26 cellular contexts compared by ENCODE assay signal in the genomic region with DNA sequence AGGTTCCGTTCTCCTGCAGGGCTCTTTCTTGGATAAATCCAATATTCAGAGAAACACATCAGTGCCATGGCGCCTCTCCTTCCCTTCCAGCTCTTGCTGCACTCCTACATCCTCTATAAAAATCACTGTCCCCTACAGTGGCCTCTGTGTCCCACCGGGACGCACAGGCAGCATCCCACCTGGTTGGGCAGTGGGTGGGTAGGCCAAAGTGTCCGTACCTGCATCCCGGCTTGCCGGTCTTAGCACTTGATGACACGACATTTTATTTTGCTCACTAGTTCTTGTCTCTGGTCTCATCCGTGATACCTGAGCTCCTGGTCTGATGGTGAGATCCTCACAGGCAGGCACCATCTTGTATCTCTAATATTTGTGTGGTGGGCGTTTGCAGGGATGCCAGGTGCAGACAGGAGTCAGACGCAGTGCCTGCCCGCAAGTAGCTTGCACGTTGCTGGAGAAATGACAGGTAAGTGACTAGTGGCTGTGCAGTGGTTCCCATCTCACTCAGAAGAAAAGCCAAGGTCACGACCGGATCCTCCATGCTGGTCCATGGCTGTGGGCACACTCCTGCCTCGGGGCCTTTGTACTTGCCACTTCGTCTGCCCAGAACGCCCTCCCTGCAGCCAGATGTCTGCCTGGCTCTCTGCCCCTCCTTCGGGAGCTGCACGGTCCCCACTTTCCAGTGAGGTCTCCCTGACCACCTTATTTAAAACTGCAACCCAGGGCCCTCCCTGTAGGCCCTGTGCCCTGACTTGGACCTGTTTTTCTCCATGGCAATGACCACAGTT.
DNase-seq lines count a peak whose midpoint lies in the region; ATAC-seq and TF ChIP-seq lines count a peak whose summit lies in the region.
"Had no signal": no experiment of that assay in that cellular context is flagged by ENCODE, and none has a peak within 500 bp of the region (broad histone marks: within the 10 kb centered on the region; RNA-seq: fewer than 3 reads in every experiment).

No MANE protein-coding gene starts in this region.

- H3K9me3 Mint-ChIP-seq in endodermal cell: no peaks in the 10 kb centered on the region
- no peaks in the 10 kb centered on the region for H3K9me3 Mint-ChIP-seq in neural progenitor cell
- H3K9me3 Mint-ChIP-seq: CD8-positive, alpha-beta memory T cell had no signal

- H3K4me2 ChIP-seq in neural progenitor cell: no peak overlapping the region

- H3K9ac ChIP-seq in endodermal cell (ENCODE audit: extremely low read depth, low read length, poor library complexity, severe bottlenecking) (no peak overlapping the region), neural progenitor cell (no peak overlapping the region)

- peaks cover 4% of the 10 kb centered on the region for H4K20me1 ChIP-seq in neural progenitor cell (ENCODE audit: low read depth)

- no peak overlapping the region for H3K4me3 Mint-ChIP-seq in endodermal cell
- peak overlapping the region; percentile 38 for H3K4me3 Mint-ChIP-seq in neural progenitor cell
- H3K4me3 Mint-ChIP-seq: CD14-positive monocyte; CD8-positive, alpha-beta memory T cell had no signal

- 89 to 90% methylated on average over 20 of the region's 20 CpGs for WGBS in endodermal cell (ENCODE audit: insufficient coverage in 1 of 2, insufficient read length in 1 of 2), 2 experiments

- H3K9me3 ChIP-seq in endodermal cell (ENCODE audit: control insufficient read depth, low read length) (no peaks in the 10 kb centered on the region), neural progenitor cell (ENCODE audit: low read depth) (no peaks in the 10 kb centered on the region)
- H3K9me3 ChIP-seq: BE2C, MG63, SJCRH30 had no signal

- no peaks in the 10 kb centered on the region for H3K36me3 Mint-ChIP-seq in endodermal cell (ENCODE audit: low read depth)
- no peaks in the 10 kb centered on the region for H3K36me3 Mint-ChIP-seq in neural progenitor cell
- H3K36me3 Mint-ChIP-seq: CD14-positive monocyte; CD8-positive, alpha-beta memory T cell had no signal

- no peaks in the 10 kb centered on the region for H3K79me2 ChIP-seq in neural progenitor cell (ENCODE audit: low read depth)

- H3K4me1 ChIP-seq in endodermal cell (ENCODE audit: control insufficient read depth, insufficient read depth, low read length): peaks cover 6% of the 10 kb centered on the region
- H3K4me1 ChIP-seq in neural progenitor cell: peaks cover 70% of the 10 kb centered on the region

- H3K27ac Mint-ChIP-seq in endodermal cell: peak overlapping the region; percentile 44
- H3K27ac Mint-ChIP-seq in neural progenitor cell: peak overlapping the region; percentile 0
- H3K27ac Mint-ChIP-seq: CD8-positive, alpha-beta memory T cell had no signal

- H3K4me1 Mint-ChIP-seq in endodermal cell (peaks cover 8% of the 10 kb centered on the region), neural progenitor cell (peaks cover 77% of the 10 kb centered on the region)
- H3K4me1 Mint-ChIP-seq: CD14-positive monocyte; CD8-positive, alpha-beta memory T cell had no signal

- H3K4me3 ChIP-seq in endodermal cell (ENCODE audit: low read length) (no peak overlapping the region), neural progenitor cell (no peak overlapping the region)
- H3K4me3 ChIP-seq: MG63, SJCRH30 had no signal

- no peak overlapping the region for H2AFZ ChIP-seq in neural progenitor cell (replicated peaks)

- no peak for TF ChIP-seq CTCF in endodermal cell (conservative IDR thresholded peaks at IDR 0.05)
- no peak for TF ChIP-seq CTCF in neural progenitor cell (IDR thresholded peaks at IDR 0.05)

- H3K27me3 ChIP-seq in endodermal cell (ENCODE audit: control insufficient read depth, insufficient read depth, low read length, poor library complexity, severe bottlenecking) (no peaks in the 10 kb centered on the region), neural progenitor cell (no peaks in the 10 kb centered on the region)
- H3K27me3 ChIP-seq: BE2C, MG63 had no signal

- ATAC-seq in Right ventricle myocardium inferior: no peak
- ATAC-seq: Panc1 had no signal

- DNase-seq in Right ventricle myocardium inferior (ENCODE audit: missing footprints) (peak; percentile 64), cardiac septum (ENCODE audit: low spot score) (no peak), endodermal cell (no peak), neural progenitor cell (ENCODE audit: low spot score) (no peak), cortex of kidney (lab: John Stamatoyannopoulos, UW) (no peak), AG08396 (ENCODE audit: low spot score) (no peak), EL (no peak)
- DNase-seq: BE2C; CD8-positive, alpha-beta memory T cell; DMS 273 treated with DMSO at 0.1 percent for 48 hours; DMS79; GF-D8; GOT3; HCEC 1CT; IMR-90; KG1; MG63; NCI-H1105 treated with DMSO at 0.1 percent for 48 hours; NCI-H2029 treated with DMSO at 0.1 percent for 48 hours; NCI-H2227 treated with DMSO at 0.1 percent for 48 hours; NCI-H510A; NCI-H69; SJCRH30 had no signal

- peaks cover 34% of the 10 kb centered on the region for H3F3A ChIP-seq in neural progenitor cell (ENCODE audit: low read depth)

- H3K27me3 Mint-ChIP-seq in endodermal cell (ENCODE audit: insufficient read depth): no peaks in the 10 kb centered on the region
- H3K27me3 Mint-ChIP-seq in neural progenitor cell (ENCODE audit: insufficient read depth, low read depth): peaks cover 7% of the 10 kb centered on the region

- H3K27ac ChIP-seq in endodermal cell (ENCODE audit: low read depth, low read length): no peak overlapping the region
- no peak overlapping the region for H3K27ac ChIP-seq in neural progenitor cell
- H3K27ac ChIP-seq: 22Rv1, SJCRH30 had no signal

- no peaks in the 10 kb centered on the region for H3K36me3 ChIP-seq in endodermal cell (ENCODE audit: control insufficient read depth, insufficient read depth, low read length)
- no peaks in the 10 kb centered on the region for H3K36me3 ChIP-seq in neural progenitor cell
- H3K36me3 ChIP-seq: BE2C, MG63, SJCRH30 had no signal

- intact Hi-C loops in Right ventricle myocardium inferior (cut with DNase I) (loop anchor here (10.0 kb wide), 1 partner anchor 413 kb away; no protein-coding TSS in a partner anchor), cardiac septum (cut with DNase I) (loop anchor here (10.0 kb wide), 1 partner anchor 413 kb away; no protein-coding TSS in a partner anchor)
